In the genomic region with DNA sequence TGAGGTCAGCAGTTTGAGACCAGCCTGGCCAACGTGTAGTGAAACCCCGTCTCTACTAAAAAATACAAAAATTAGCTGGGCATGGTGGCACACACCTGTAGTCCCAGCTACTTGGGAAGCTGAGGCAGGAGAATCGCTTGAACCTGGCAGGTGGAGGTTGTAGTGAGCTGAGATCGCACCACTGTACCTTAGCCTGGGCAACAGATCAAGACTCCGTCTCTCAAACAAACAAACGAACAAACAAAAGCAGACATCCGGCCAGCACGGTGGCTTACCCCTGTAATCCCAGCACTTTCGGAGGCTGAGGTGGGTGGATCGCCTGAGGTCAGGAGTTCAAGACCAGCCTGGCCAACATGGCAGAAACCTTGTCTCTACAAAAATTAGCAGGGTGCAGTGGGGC, we compare ENCODE assay signal across 5 cellular contexts. TPM values are rescaled to one million over a fixed set of nuclear protein-coding genes. Genes with fewer than 3 reads are reported as not detected.
"Had no signal": no experiment of that assay in that cellular context is flagged by ENCODE, and none has a peak within 500 bp of the region (broad histone marks: within the 10 kb centered on the region; RNA-seq: fewer than 3 reads in every experiment).

No MANE protein-coding gene starts in this region.

RNA-seq across cellular contexts. Expression of gene ACOT6, which starts 24.0 kb away (rescaled TPM):
- total RNA-seq: HT-29, HT1080, IMR-90, K562 had no signal
- polyA plus RNA-seq: IgD-negative memory B cell, IMR-90, K562 had no signal

RNA-seq across cellular contexts. Expression of gene ACOT4, which starts 44.7 kb away (rescaled TPM):
- total RNA-seq: HT1080, K562 had no signal
- polyA plus RNA-seq: K562 had no signal
